Comparison of ENCODE assay signal across 30 cellular contexts in genomic region chr6:1279065-1279464, GRCh38.
"Had no signal": no experiment of that assay in that cellular context is flagged by ENCODE, and none has a peak within 500 bp of the region (broad histone marks: within the 10 kb centered on the region; RNA-seq: fewer than 3 reads in every experiment).

No MANE protein-coding gene starts in this region.

- H3K4me1 Mint-ChIP-seq: naive B cell; natural killer cell; stimulated activated naive B cell treated with anti-CD40 and anti-IgM and Interleukin-4, amounts not matched to agents 10 μg/mL and 1 μg/mL and 100 μg/mL, for 72 hours had no signal

- H3K4me1 ChIP-seq: left lung, lower lobe of right lung, prostate gland, suprapubic skin, tibial artery, upper lobe of right lung had no signal

- H3K27me3 ChIP-seq: pancreas, stomach had no signal

- H3K4me3 ChIP-seq: left lung, lower lobe of right lung, pancreas, prostate gland, skin epidermis, stomach, suprapubic skin, thoracic aorta, tibial artery, upper lobe of right lung had no signal

- H3K4me3 Mint-ChIP-seq: natural killer cell; stimulated activated naive B cell treated with anti-CD40 and anti-IgM and Interleukin-4, amounts not matched to agents 10 μg/mL and 1 μg/mL and 100 μg/mL, for 72 hours had no signal

- H3K27ac Mint-ChIP-seq: naive B cell; natural killer cell; stimulated activated naive B cell treated with anti-CD40 and anti-IgM and Interleukin-4, amounts not matched to agents 10 μg/mL and 1 μg/mL and 100 μg/mL, for 72 hours had no signal

- H3K27ac ChIP-seq: left lung, lower lobe of right lung, pancreas, prostate gland, stomach, suprapubic skin, thoracic aorta, tibial artery, upper lobe of right lung had no signal

- H3K36me3 Mint-ChIP-seq: natural killer cell; stimulated activated naive B cell treated with anti-CD40 and anti-IgM and Interleukin-4, amounts not matched to agents 10 μg/mL and 1 μg/mL and 100 μg/mL, for 72 hours had no signal

- DNase-seq: hippocampal formation; kidney glomerular epithelial cell; left colon; left lung; lower lobe of right lung; mammary epithelial cell; mesenchymal stem cell; naive B cell; natural killer cell; nucleus accumbens; pancreas; posterior cingulate gyrus; retina; right cardiac atrium; stimulated activated CD4-positive, alpha-beta T cell treated with anti-CD3 and anti-CD28 coated beads, Interleukin-12 subunit alpha, Interleukin-12 subunit beta, amount 100 ng/mL, for 4 hours; stimulated activated CD4-positive, alpha-beta T cell treated with anti-CD3 and anti-CD28 coated beads, Interleukin-15, amount 100 ng/mL, for 24 hours; stimulated activated CD4-positive, alpha-beta T cell treated with anti-CD3 and anti-CD28 coated beads, Interleukin-2, amount 100 ng/mL, for 24 hours; stimulated activated CD4-positive, alpha-beta T cell treated with anti-CD3 and anti-CD28 coated beads, Interleukin-4, amount 100 ng/mL, for 1 hour; stimulated activated naive B cell treated with anti-CD40 and anti-IgM and Interleukin-4, amounts not matched to agents 10 μg/mL and 1 μg/mL and 100 μg/mL, for 72 hours; stimulated activated naive CD8-positive, alpha-beta T cell treated with anti-CD3 and anti-CD28 coated beads, Interleukin-15, Interleukin-2, amounts not matched to agents 100 U/mL and 50 U/mL, for 24 hours; stomach; tibial artery; trophoblast cell; upper lobe of right lung had no signal

- H3K9me3 ChIP-seq: left lung, lower lobe of right lung, pancreas, prostate gland, stomach, suprapubic skin, thoracic aorta, tibial artery, upper lobe of right lung had no signal

- H3K36me3 ChIP-seq: left lung, lower lobe of right lung, pancreas, prostate gland, stomach, suprapubic skin, thoracic aorta, tibial artery, upper lobe of right lung had no signal

- FAIRE-seq: keratinocyte, pancreas, urothelium cell line had no signal

- H3K9me3 Mint-ChIP-seq: natural killer cell had no signal
